ENCODE assay signal across 25 cellular contexts in genomic region chr16:49497466-49497865, GRCh38.
"Had no signal": no experiment of that assay in that cellular context is flagged by ENCODE, and none has a peak within 500 bp of the region (broad histone marks: within the 10 kb centered on the region; RNA-seq: fewer than 3 reads in every experiment).

No MANE protein-coding gene starts in this region.

- H3K9ac ChIP-seq: parathyroid adenoma had no signal

- H3K27ac Mint-ChIP-seq: immature natural killer cell; nephron progenitor cell; stimulated activated naive B cell treated with anti-CD40 and anti-IgM and Interleukin-4, amounts not matched to agents 10 μg/mL and 1 μg/mL and 100 μg/mL, for 72 hours; stimulated activated naive CD8-positive, alpha-beta T cell treated with anti-CD3 and anti-CD28 coated beads, Interleukin-15, Interleukin-2, amounts not matched to agents 100 ng/mL and 50 ng/mL, for 24 hours had no signal

- DNase-seq: dermis blood vessel endothelial cell; effector memory CD4-positive, alpha-beta T cell; erythroblast; esophagus squamous epithelium; foreskin melanocyte; immature natural killer cell; islet precursor cell; kidney glomerular epithelial cell; left ventricle myocardium superior; naive thymus-derived CD8-positive, alpha-beta T cell; nephron progenitor cell; stimulated activated CD4-positive, alpha-beta T cell treated with anti-CD3 and anti-CD28 coated beads, Interleukin-15, amount 100 ng/mL, for 24 hours; stimulated activated CD4-positive, alpha-beta T cell treated with anti-CD3 and anti-CD28 coated beads, Interleukin-2, amount 100 ng/mL, for 48 hours; stimulated activated naive B cell treated with anti-CD40 and anti-IgM and Interleukin-4, amounts not matched to agents 10 μg/mL and 1 μg/mL and 100 μg/mL, for 72 hours; transverse colon; upper lobe of right lung had no signal

- H3K79me2 ChIP-seq: parathyroid adenoma had no signal

- H3K9me3 ChIP-seq: esophagus squamous epithelium, lower lobe of right lung, neutrophil, prostate gland, right atrium auricular region, transverse colon, upper lobe of right lung, uterus had no signal

- H3K4me3 Mint-ChIP-seq: immature natural killer cell; naive thymus-derived CD8-positive, alpha-beta T cell; nephron progenitor cell; stimulated activated naive B cell treated with anti-CD40 and anti-IgM and Interleukin-4, amounts not matched to agents 10 μg/mL and 1 μg/mL and 100 μg/mL, for 72 hours; stimulated activated naive CD8-positive, alpha-beta T cell treated with anti-CD3 and anti-CD28 coated beads, Interleukin-15, Interleukin-2, amounts not matched to agents 100 ng/mL and 50 ng/mL, for 24 hours had no signal

- H3K27me3 Mint-ChIP-seq: stimulated activated naive CD8-positive, alpha-beta T cell treated with anti-CD3 and anti-CD28 coated beads, Interleukin-15, Interleukin-2, amounts not matched to agents 100 ng/mL and 50 ng/mL, for 24 hours had no signal

- H3K36me3 ChIP-seq: esophagus squamous epithelium, lower lobe of right lung, neutrophil, prostate gland, right atrium auricular region, transverse colon, upper lobe of right lung, uterus had no signal

- H3K4me3 ChIP-seq: coronary artery, esophagus squamous epithelium, lower lobe of right lung, prostate gland, right atrium auricular region, skin epidermis, transverse colon, upper lobe of right lung, uterus had no signal

- H2AFZ ChIP-seq: parathyroid adenoma had no signal

- ATAC-seq: left ventricle myocardium superior; lower lobe of right lung; naive thymus-derived CD8-positive, alpha-beta T cell; stimulated activated naive B cell treated with anti-CD40 and anti-IgM and Interleukin-4, amounts not matched to agents 10 μg/mL and 1 μg/mL and 100 μg/mL, for 72 hours; upper lobe of right lung had no signal

- H3K27me3 ChIP-seq: right atrium auricular region, transverse colon, upper lobe of right lung, uterus had no signal

- H3K9me3 Mint-ChIP-seq: immature natural killer cell; naive thymus-derived CD8-positive, alpha-beta T cell; nephron progenitor cell; stimulated activated naive CD8-positive, alpha-beta T cell treated with anti-CD3 and anti-CD28 coated beads, Interleukin-15, Interleukin-2, amounts not matched to agents 100 ng/mL and 50 ng/mL, for 24 hours had no signal

- H3K27ac ChIP-seq: coronary artery, esophagus squamous epithelium, lower lobe of right lung, neutrophil, parathyroid adenoma, prostate gland, right atrium auricular region, skin epidermis, transverse colon, upper lobe of right lung, uterus had no signal

- H3K36me3 Mint-ChIP-seq: immature natural killer cell; naive thymus-derived CD8-positive, alpha-beta T cell; stimulated activated naive B cell treated with anti-CD40 and anti-IgM and Interleukin-4, amounts not matched to agents 10 μg/mL and 1 μg/mL and 100 μg/mL, for 72 hours had no signal

- H3K4me1 ChIP-seq: parathyroid adenoma, uterus had no signal
